11 cellular contexts compared by ENCODE assay signal in genomic region chr6:149861603-149862423, GRCh38. TPM values are rescaled to one million over a fixed set of nuclear protein-coding genes. Genes with fewer than 3 reads are reported as not detected.
DNase-seq lines count a peak whose midpoint lies in the region; ATAC-seq and TF ChIP-seq lines count a peak whose summit lies in the region.
"Had no signal": no experiment of that assay in that cellular context is flagged by ENCODE, and none has a peak within 500 bp of the region (broad histone marks: within the 10 kb centered on the region; RNA-seq: fewer than 3 reads in every experiment).

No MANE protein-coding gene starts in this region.

- peak overlapping the region; percentile 41 to 86 for H3K4me3 Mint-ChIP-seq in activated T-cell treated with anti-CD3 and anti-CD28 coated beads, Interleukin-2, amount 50 U/mL, for 72 hours
- H3K4me3 Mint-ChIP-seq in T-cell = peak overlapping the region; percentile 4 to 66 (median 31)

- no peaks in the 10 kb centered on the region for H3K27me3 ChIP-seq in smooth muscle cell (ENCODE audit: low read depth)

- H3K4me1 ChIP-seq in smooth muscle cell (ENCODE audit: low read depth) = peaks cover 16% of the 10 kb centered on the region

- peaks cover 11% of the 10 kb centered on the region for H4K20me1 ChIP-seq in smooth muscle cell (ENCODE audit: low read depth)

- CTCF ChIA-PET in T-cell (lab: Charles Lee) = no interaction called here

- no peaks in the 10 kb centered on the region for H3K9me3 Mint-ChIP-seq in activated T-cell treated with anti-CD3 and anti-CD28 coated beads, Interleukin-2, amount 50 U/mL, for 72 hours
- no peaks in the 10 kb centered on the region for H3K9me3 Mint-ChIP-seq in T-cell

- no peak overlapping the region for H2AFZ ChIP-seq in smooth muscle cell (ENCODE audit: low read depth)

- H3K27me3 Mint-ChIP-seq in activated T-cell treated with anti-CD3 and anti-CD28 coated beads, Interleukin-2, amount 50 U/mL, for 72 hours (ENCODE audit: low read depth) = peaks cover 33% of the 10 kb centered on the region
- peaks cover 8 to 12% of the 10 kb centered on the region in 2 donors for H3K27me3 Mint-ChIP-seq in T-cell

- DNase-seq in activated T-cell treated with anti-CD3 and anti-CD28 coated beads, Interleukin-2, amount 50 U/mL, for 72 hours = no peak
- no peak for DNase-seq in activated T-cell treated with anti-CD3 and anti-CD28 coated beads for 4 hours
- no peak for DNase-seq in T-cell
- DNase-seq in fibroblast of mammary gland (ENCODE audit: low read depth) = no peak
- DNase-seq in smooth muscle cell (lab: John Stamatoyannopoulos, UW; ENCODE audit: unreplicated experiment) = no peak
- no peak for DNase-seq in globus pallidus (ENCODE audit: low spot score)
- DNase-seq: T-helper 9 cell had no signal

- H3K9me3 ChIP-seq in smooth muscle cell (replicated peaks; ENCODE audit: low read depth) = no peaks in the 10 kb centered on the region

- no peak for ATAC-seq in activated T-cell treated with anti-CD3 and anti-CD28 coated beads, Interleukin-2, amount 50 U/mL, for 72 hours (replicated peaks in 1 of 2)
- ATAC-seq in T-cell (replicated peaks in 1 of 4) (no peak), HG03432 (IDR thresholded peaks at IDR 0.05; ENCODE audit: unreplicated experiment) (no peak), GM21360 (IDR thresholded peaks at IDR 0.05; ENCODE audit: unreplicated experiment) (no peak)

- no peaks in the 10 kb centered on the region for H3K36me3 ChIP-seq in smooth muscle cell (ENCODE audit: low read depth)

- peak overlapping the region; percentile 87 for H3K27ac ChIP-seq in smooth muscle cell (ENCODE audit: low read depth)

- no peaks in the 10 kb centered on the region for H3K36me3 Mint-ChIP-seq in activated T-cell treated with anti-CD3 and anti-CD28 coated beads, Interleukin-2, amount 50 U/mL, for 72 hours (ENCODE audit: insufficient read depth in 2 of 2)
- H3K36me3 Mint-ChIP-seq in T-cell = no peaks in the 10 kb centered on the region

- H3K4me3 ChIP-seq in fibroblast of mammary gland (ENCODE audit: control insufficient read depth, low read depth, low read length) = peak overlapping the region; percentile 77
- H3K4me3 ChIP-seq in smooth muscle cell = peak overlapping the region; percentile 82

- H3K4me2 ChIP-seq in smooth muscle cell = peak overlapping the region; percentile 86

- no peak overlapping the region for H3K27ac Mint-ChIP-seq in activated T-cell treated with anti-CD3 and anti-CD28 coated beads, Interleukin-2, amount 50 U/mL, for 72 hours
- H3K27ac Mint-ChIP-seq in T-cell = no peak overlapping the region

- TF ChIP-seq CTCF in fibroblast of mammary gland (conservative IDR thresholded peaks at IDR 0.05; ENCODE audit: control insufficient read depth, insufficient read depth, low read depth, low read length) (no peak), smooth muscle cell (IDR thresholded peaks at IDR 0.05; ENCODE audit: borderline replicate concordance, insufficient read depth, poor library complexity, severe bottlenecking) (no peak)

- H3K4me1 Mint-ChIP-seq in activated T-cell treated with anti-CD3 and anti-CD28 coated beads, Interleukin-2, amount 50 U/mL, for 72 hours (ENCODE audit: low read depth) = peaks cover 12% of the 10 kb centered on the region
- peaks cover 0 to 16% (median 12%) of the 10 kb centered on the region in 3 donors for H3K4me1 Mint-ChIP-seq in T-cell

- WGBS in smooth muscle cell (ENCODE audit: low lambda C conversion rate) = 59% methylated on average over 14 of the region's 14 CpGs

- peaks cover 3% of the 10 kb centered on the region for H3F3A ChIP-seq in smooth muscle cell (ENCODE audit: low read depth)

- POLR2A ChIA-PET in T-cell (lab: Charles Lee) = no interaction called here

- H3K79me2 ChIP-seq in smooth muscle cell (ENCODE audit: low read depth) = peaks cover 52% of the 10 kb centered on the region

- peak overlapping the region; percentile 9 for H3K9ac ChIP-seq in smooth muscle cell (ENCODE audit: low read depth)

RNA-seq across cellular contexts. Expression of gene LRP11, which starts 2.3 kb away (rescaled TPM):
- total RNA-seq in activated T-cell treated with anti-CD3 and anti-CD28 coated beads, Interleukin-2, amount 50 U/mL, for 72 hours = 10 to 100 TPM in 1 of 2 donors, 1 to 10 TPM in 1; 6.0 to 10.6 TPM
- 1 to 10 TPM in 4 of 5 donors, not detected in 1; 2.1 to 4.3 (median 2.7) TPM for total RNA-seq in T-cell
- 69.5 and 85.5 TPM in 2 replicates for total RNA-seq in smooth muscle cell
- polyA plus RNA-seq in smooth muscle cell = 62.0 and 75.3 TPM in 2 replicates

RNA-seq across cellular contexts. Expression of gene RAET1E, which starts 36.1 kb away (rescaled TPM):
- total RNA-seq in activated T-cell treated with anti-CD3 and anti-CD28 coated beads, Interleukin-2, amount 50 U/mL, for 72 hours = not detected
- total RNA-seq in T-cell (not detected), smooth muscle cell (not detected in 2 replicates)
- not detected in 2 replicates for polyA plus RNA-seq in smooth muscle cell
- total RNA-seq: lung microvascular endothelial cell, temporal lobe had no signal
